ENCODE assay signal across 1 cellular context in the genomic region with DNA sequence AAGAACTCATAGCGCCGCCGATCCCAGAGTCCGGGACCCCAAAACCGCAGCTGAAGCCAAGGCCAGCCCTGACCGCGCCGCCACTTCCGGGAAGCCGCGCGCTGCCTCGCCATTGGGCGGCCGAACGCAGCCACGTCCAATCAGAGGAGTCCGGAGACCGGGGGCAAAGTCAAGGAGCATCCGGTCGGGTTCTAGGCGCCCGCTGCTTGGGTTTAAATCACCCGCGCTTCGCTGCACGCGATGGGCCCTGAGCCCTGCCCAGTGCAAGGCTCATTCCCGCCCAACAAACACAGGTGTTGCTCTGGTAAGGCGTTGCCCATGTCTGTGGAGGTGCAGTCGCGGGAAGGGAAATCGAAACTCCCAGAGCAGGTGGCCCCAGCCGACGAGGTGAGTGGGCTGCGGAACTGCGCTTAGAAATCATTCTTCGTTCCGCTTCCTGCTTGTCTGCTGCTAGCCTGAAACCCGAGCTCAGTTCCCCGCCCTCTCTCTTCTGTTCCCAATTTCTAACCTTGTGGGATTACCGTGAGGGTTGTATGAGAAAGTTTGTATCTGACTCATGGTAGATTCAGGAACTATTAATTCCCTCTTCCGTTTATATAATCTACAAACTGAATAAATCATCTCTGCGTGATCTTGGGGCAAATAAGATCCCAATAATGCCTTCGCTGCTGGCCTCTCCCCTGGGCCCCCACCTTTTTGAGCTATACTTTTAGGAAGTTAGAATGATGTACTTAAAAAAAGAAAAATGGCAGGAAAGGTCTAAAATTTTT.
TF ChIP-seq lines count a peak whose summit lies in the region.

A gene (minus strand): TSS at position 96 of the 770 bp plus-strand sequence. CDS start 86 bp downstream, at position 10.

TF ChIP-seq in HEK293, 187 proteins besides CTCF, POLR2A, EP300 and RAD21 (continued from another document):
- TF ChIP-seq, protein P1, sequence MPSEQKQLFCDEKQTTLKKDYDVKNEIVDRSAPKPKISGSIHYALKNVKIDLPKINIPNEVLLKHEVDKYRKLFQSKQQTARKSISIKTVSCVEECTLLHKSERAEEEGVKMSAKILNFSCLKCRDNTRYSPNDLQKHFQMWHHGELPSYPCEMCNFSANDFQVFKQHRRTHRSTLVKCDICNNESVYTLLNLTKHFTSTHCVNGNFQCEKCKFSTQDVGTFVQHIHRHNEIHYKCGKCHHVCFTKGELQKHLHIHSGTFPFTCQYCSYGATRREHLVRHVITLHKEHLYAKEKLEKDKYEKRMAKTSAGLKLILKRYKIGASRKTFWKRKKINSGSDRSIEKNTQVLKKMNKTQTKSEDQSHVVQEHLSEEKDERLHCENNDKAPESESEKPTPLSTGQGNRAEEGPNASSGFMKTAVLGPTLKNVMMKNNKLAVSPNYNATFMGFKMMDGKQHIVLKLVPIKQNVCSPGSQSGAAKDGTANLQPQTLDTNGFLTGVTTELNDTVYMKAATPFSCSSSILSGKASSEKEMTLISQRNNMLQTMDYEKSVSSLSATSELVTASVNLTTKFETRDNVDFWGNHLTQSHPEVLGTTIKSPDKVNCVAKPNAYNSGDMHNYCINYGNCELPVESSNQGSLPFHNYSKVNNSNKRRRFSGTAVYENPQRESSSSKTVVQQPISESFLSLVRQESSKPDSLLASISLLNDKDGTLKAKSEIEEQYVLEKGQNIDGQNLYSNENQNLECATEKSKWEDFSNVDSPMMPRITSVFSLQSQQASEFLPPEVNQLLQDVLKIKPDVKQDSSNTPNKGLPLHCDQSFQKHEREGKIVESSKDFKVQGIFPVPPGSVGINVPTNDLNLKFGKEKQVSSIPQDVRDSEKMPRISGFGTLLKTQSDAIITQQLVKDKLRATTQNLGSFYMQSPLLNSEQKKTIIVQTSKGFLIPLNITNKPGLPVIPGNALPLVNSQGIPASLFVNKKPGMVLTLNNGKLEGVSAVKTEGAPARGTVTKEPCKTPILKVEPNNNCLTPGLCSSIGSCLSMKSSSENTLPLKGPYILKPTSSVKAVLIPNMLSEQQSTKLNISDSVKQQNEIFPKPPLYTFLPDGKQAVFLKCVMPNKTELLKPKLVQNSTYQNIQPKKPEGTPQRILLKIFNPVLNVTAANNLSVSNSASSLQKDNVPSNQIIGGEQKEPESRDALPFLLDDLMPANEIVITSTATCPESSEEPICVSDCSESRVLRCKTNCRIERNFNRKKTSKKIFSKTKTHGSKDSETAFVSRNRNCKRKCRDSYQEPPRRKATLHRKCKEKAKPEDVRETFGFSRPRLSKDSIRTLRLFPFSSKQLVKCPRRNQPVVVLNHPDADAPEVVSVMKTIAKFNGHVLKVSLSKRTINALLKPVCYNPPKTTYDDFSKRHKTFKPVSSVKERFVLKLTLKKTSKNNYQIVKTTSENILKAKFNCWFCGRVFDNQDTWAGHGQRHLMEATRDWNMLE (tag by site-specific recombination; conservative IDR thresholded peaks at IDR 0.05; ENCODE audit: low read depth): peak; percentile 38; the same call in 1 of the 2 replicates
- TF ChIP-seq ZNF785 (tag by site-specific recombination; IDR thresholded peaks at IDR 0.05): no peak
- TF ChIP-seq BCL11A (tag by site-specific recombination; IDR thresholded peaks at IDR 0.05; ENCODE audit: low read depth): peak; percentile 22; the same call in 1 of the 2 replicates
- no peak for TF ChIP-seq ZNF133 (tag by site-specific recombination; IDR thresholded peaks at IDR 0.05)
- TF ChIP-seq ZNF239 (tag by site-specific recombination; IDR thresholded peaks at IDR 0.05): no peak
- TF ChIP-seq REPIN1 (tag by site-specific recombination; IDR thresholded peaks at IDR 0.05; ENCODE audit: low read depth): no peak
- no peak for TF ChIP-seq ZNF112 (tag by site-specific recombination; IDR thresholded peaks at IDR 0.05)
- TF ChIP-seq, protein P2, sequence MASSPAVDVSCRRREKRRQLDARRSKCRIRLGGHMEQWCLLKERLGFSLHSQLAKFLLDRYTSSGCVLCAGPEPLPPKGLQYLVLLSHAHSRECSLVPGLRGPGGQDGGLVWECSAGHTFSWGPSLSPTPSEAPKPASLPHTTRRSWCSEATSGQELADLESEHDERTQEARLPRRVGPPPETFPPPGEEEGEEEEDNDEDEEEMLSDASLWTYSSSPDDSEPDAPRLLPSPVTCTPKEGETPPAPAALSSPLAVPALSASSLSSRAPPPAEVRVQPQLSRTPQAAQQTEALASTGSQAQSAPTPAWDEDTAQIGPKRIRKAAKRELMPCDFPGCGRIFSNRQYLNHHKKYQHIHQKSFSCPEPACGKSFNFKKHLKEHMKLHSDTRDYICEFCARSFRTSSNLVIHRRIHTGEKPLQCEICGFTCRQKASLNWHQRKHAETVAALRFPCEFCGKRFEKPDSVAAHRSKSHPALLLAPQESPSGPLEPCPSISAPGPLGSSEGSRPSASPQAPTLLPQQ (tag by site-specific recombination; IDR thresholded peaks at IDR 0.05): peak; percentile 90
- TF ChIP-seq SCRT2 (tag by site-specific recombination; IDR thresholded peaks at IDR 0.05): peak; percentile 85
- no peak for TF ChIP-seq HOXC10 (CRISPR knock-in tag; IDR thresholded peaks at IDR 0.05)
- TF ChIP-seq ZNF394 (tag by site-specific recombination; IDR thresholded peaks at IDR 0.05; ENCODE audit: borderline replicate concordance): 0 out of 2 replicates have a peak, but pooled peaks have one; percentile 21
- TF ChIP-seq ZNF350 (tag by site-specific recombination; IDR thresholded peaks at IDR 0.05): no peak
- no peak for TF ChIP-seq ZNF214 (tag by site-specific recombination; IDR thresholded peaks at IDR 0.05; ENCODE audit: borderline replicate concordance)
- peak; percentile 77; the same call in 1 of the 2 replicates for TF ChIP-seq KLF16 (tag by site-specific recombination; IDR thresholded peaks at IDR 0.05)
- no peak for TF ChIP-seq GLIS1 (tag by site-specific recombination; IDR thresholded peaks at IDR 0.05)
- peak; percentile 64; the same call in 1 of the 2 replicates for TF ChIP-seq KLF1 (tag by site-specific recombination; IDR thresholded peaks at IDR 0.05)
- peak; percentile 68 for TF ChIP-seq KLF10 (tag by site-specific recombination; IDR thresholded peaks at IDR 0.05)
